ENCODE assay signal across 1 cellular context in genomic region chr6:142146828-142147662, GRCh38.
A peak's percentile ranks its signal among the peaks of the same experiment; 100 is the strongest.
TF ChIP-seq lines count a peak whose summit lies in the region.

TSS of gene NMBR (minus strand) at chr6:142147122. CDS start at chr6:142088658, 58,464 bp downstream.
TSS of gene VTA1 (plus strand) at chr6:142147263. CDS start at chr6:142147288, 25 bp downstream.

TF ChIP-seq in HEK293, 187 proteins besides CTCF, POLR2A, EP300 and RAD21 (continued from another document):
- TF ChIP-seq ZNF830 (tag by site-specific recombination; IDR thresholded peaks at IDR 0.05; ENCODE audit: low read depth) = no peak
- peak; percentile 94 for TF ChIP-seq ZNF24 (tag by site-specific recombination; IDR thresholded peaks at IDR 0.05)
TF ChIP-seq in HEK293: peak in this region for 74.
